In genomic region chr1:27336756-27337155, GRCh38 we compare ENCODE assay signal across 34 cellular contexts. TPM values are rescaled to one million over a fixed set of nuclear protein-coding genes. Genes with fewer than 3 reads are reported as not detected.
DNase-seq lines count a peak whose midpoint lies in the region; ATAC-seq, FAIRE-seq and TF ChIP-seq lines count a peak whose summit lies in the region.
"Had no signal": no experiment of that assay in that cellular context is flagged by ENCODE, and none has a peak within 500 bp of the region (broad histone marks: within the 10 kb centered on the region; RNA-seq: fewer than 3 reads in every experiment).

No MANE protein-coding gene starts in this region.

- DNase-seq in natural killer cell treated with Interleukin-12 subunit alpha and Interleukin-12 subunit beta and Interleukin-15 and Interleukin-18, amount 100 ng/mL, for 72 hours (ENCODE audit: low spot score) = peak; percentile 18
- DNase-seq in natural killer cell (no peak), K562 (ENCODE audit: extremely low read depth in 1 of 4, low spot score in 3 of 4) (no peak), nephron progenitor cell (no peak), NCI-H748 treated with DMSO at 0.1 percent for 48 hours (lab: John Stamatoyannopoulos, UW) (no peak), kidney tubule cell (ENCODE audit: low spot score) (no peak), COR-L47 (lab: John Stamatoyannopoulos, UW) (no peak)
- DNase-seq in stimulated activated CD4-positive, alpha-beta T cell treated with anti-CD3 and anti-CD28 coated beads, Interleukin-12 subunit alpha, Interleukin-12 subunit beta, amount 100 ng/mL, for 4 hours = no peak
- DNase-seq: AML-193; Caco-2; CD4-positive, alpha-beta T cell; HFFc6; KG1; MG63; NCI-H1105 treated with DMSO at 0.1 percent for 48 hours; NCI-H146; NCI-H1930; NCI-H2107; NCI-H446; NCI-H524 treated with DMSO at 0.1 percent for 48 hours; NCI-H82; NK-92 treated with Interleukin-12 subunit alpha and Interleukin-12 subunit beta, amount 100 ng/mL, for 24 hours; PC-9; Right ventricle myocardium superior had no signal

- H3K27ac ChIP-seq in K562 (ENCODE audit: extremely low read depth, low read depth, low read length) = no peak overlapping the region
- H3K27ac ChIP-seq: PC-9 had no signal

- no peak for TF ChIP-seq EP300 in K562 (IDR thresholded peaks at IDR 0.05; ENCODE audit: low read length)

- no TSS peak for BruUV-seq in K562 (replicated peaks; lab: Mats Ljungman, UMichigan)

- H3K4me3 ChIP-seq in K562 = no peak overlapping the region
- H3K4me3 ChIP-seq: BLaER1 treated with 17β-estradiol and CSF1 and Interleukin-3, amounts not matched to agents 10 nM and 100 nM; GM23338; HAP-1; MG63; PC-9 had no signal

- no peak for TF ChIP-seq RAD21 in K562 (CRISPR knock-in tag; conservative IDR thresholded peaks at IDR 0.05 in 1 of 2, IDR thresholded peaks at IDR 0.05 in 1 of 2)

- peaks cover 51% of the 10 kb centered on the region; the same call in 2 of the 3 replicates for H3K36me3 ChIP-seq in K562 (ENCODE audit: control insufficient read depth, insufficient read depth, low read length)

- H3K27me3 ChIP-seq in K562 (ENCODE audit: control insufficient read depth in 2 of 2, insufficient read depth in 2 of 2, low read length in 2 of 2) = no peaks in the 10 kb centered on the region
- H3K27me3 ChIP-seq: BLaER1 treated with 17β-estradiol and CSF1 and Interleukin-3, amounts not matched to agents 10 nM and 100 nM; MG63 had no signal

- H3K27ac Mint-ChIP-seq in natural killer cell treated with Interleukin-12 subunit alpha and Interleukin-12 subunit beta and Interleukin-15 and Interleukin-18, amount 100 ng/mL, for 72 hours = no peak overlapping the region
- peak overlapping the region in 1 of 2 donors; percentile 18 for H3K27ac Mint-ChIP-seq in natural killer cell
- peak overlapping the region; percentile 71 for H3K27ac Mint-ChIP-seq in nephron progenitor cell
- H3K27ac Mint-ChIP-seq: CD4-positive, alpha-beta T cell; GM23338; HFFc6 had no signal

- no peaks in the 10 kb centered on the region for H3K9me1 ChIP-seq in K562 (ENCODE audit: control insufficient read depth, insufficient read depth, low read length)

- POLR2A ChIA-PET in K562 (lab: Yijun Ruan, JAX) = interaction anchor here (0.7 to 4.2 kb wide), 5 partner anchors 9 to 607 kb away, joined by 3 to 23 read pairs (median 4); no protein-coding TSS in a partner anchor

- intact Hi-C loops in natural killer cell (cut with micrococcal nuclease) = no loop called here
- intact Hi-C loops in K562 (cut with micrococcal nuclease) = no loop called here

- H3K79me2 ChIP-seq in K562 (ENCODE audit: control insufficient read depth, insufficient read depth, low read length) = no peaks in the 10 kb centered on the region

- no peak overlapping the region; a peak in 1 of 4 replicates for H3K9ac ChIP-seq in K562 (ENCODE audit: insufficient read depth in 1 of 2, low read depth in 2 of 2, low read length in 2 of 2)
- H3K9ac ChIP-seq: BLaER1 treated with 17β-estradiol and CSF1 and Interleukin-3, amounts not matched to agents 10 nM and 100 nM had no signal

- no peak for TF ChIP-seq CTCF in natural killer cell (IDR thresholded peaks at IDR 0.05)
- no peak for TF ChIP-seq CTCF in K562 (IDR thresholded peaks at IDR 0.05 in 2 of 3, conservative IDR thresholded peaks at IDR 0.05 in 1 of 3; ENCODE audit: insufficient read depth in 2 of 3, low read depth in 1 of 3, low read length in 3 of 3)
- no peak for TF ChIP-seq CTCF in nephron progenitor cell (IDR thresholded peaks at IDR 0.05)

- TF ChIP-seq POLR2A in K562 (conservative IDR thresholded peaks at IDR 0.05) = peak; percentile 41; the same call in 1 of the 2 replicates

- H3K4me2 ChIP-seq in K562 (ENCODE audit: insufficient read depth, low read length) = no peak overlapping the region
- H3K4me2 ChIP-seq: BLaER1 treated with 17β-estradiol and CSF1 and Interleukin-3, amounts not matched to agents 10 nM and 100 nM; GM23338; PC-9 had no signal

- peaks cover 31 to 35% of the 10 kb centered on the region in 2 donors for H3K4me1 Mint-ChIP-seq in natural killer cell treated with Interleukin-12 subunit alpha and Interleukin-12 subunit beta and Interleukin-15 and Interleukin-18, amount 100 ng/mL, for 72 hours (ENCODE audit: low read depth in 2 of 2)
- H3K4me1 Mint-ChIP-seq in natural killer cell (peaks cover 36 to 42% of the 10 kb centered on the region in 2 donors), nephron progenitor cell (peaks cover 32% of the 10 kb centered on the region)

- no peaks in the 10 kb centered on the region for H3K9me3 Mint-ChIP-seq in natural killer cell treated with Interleukin-12 subunit alpha and Interleukin-12 subunit beta and Interleukin-15 and Interleukin-18, amount 100 ng/mL, for 72 hours
- H3K9me3 Mint-ChIP-seq in natural killer cell = no peaks in the 10 kb centered on the region
- H3K9me3 Mint-ChIP-seq in nephron progenitor cell = no peaks in the 10 kb centered on the region
- H3K9me3 Mint-ChIP-seq: CD4-positive, alpha-beta T cell; GM23338; HFFc6 had no signal

- 88% methylated on average over 5 of the region's 5 CpGs for WGBS in K562 (ENCODE audit: insufficient coverage, low coverage, missing lambda C conversion rate)

- no peaks in the 10 kb centered on the region for H3K36me3 Mint-ChIP-seq in natural killer cell treated with Interleukin-12 subunit alpha and Interleukin-12 subunit beta and Interleukin-15 and Interleukin-18, amount 100 ng/mL, for 72 hours
- H3K36me3 Mint-ChIP-seq in natural killer cell (no peaks in the 10 kb centered on the region), nephron progenitor cell (ENCODE audit: low read depth) (peaks cover 26% of the 10 kb centered on the region)

- FAIRE-seq in K562 (lab: Jason Lieb, UNC) = no peak
- FAIRE-seq: A204.1, G401.6, GM12891, HTR-8/SVneo had no signal

- no peaks in the 10 kb centered on the region for H3K9me3 ChIP-seq in K562 (replicated peaks; ENCODE audit: control insufficient read depth, insufficient read depth, low read depth, low read length)
- H3K9me3 ChIP-seq: BLaER1 treated with 17β-estradiol and CSF1 and Interleukin-3, amounts not matched to agents 10 nM and 100 nM; Caco-2; HAP-1; MG63 had no signal

- in situ Hi-C loops in K562 (cut with MboI) = no loop called here

- H2AFZ ChIP-seq in K562 (ENCODE audit: low read depth, low read length) = no peak overlapping the region
- H2AFZ ChIP-seq: GM23338, PC-9 had no signal

- H4K20me1 ChIP-seq in K562 (replicated peaks; ENCODE audit: control insufficient read depth, insufficient read depth, low read length) = peaks cover 7% of the 10 kb centered on the region; the same call in 1 of the 2 replicates

- ATAC-seq in natural killer cell treated with Interleukin-12 subunit alpha and Interleukin-12 subunit beta and Interleukin-15 and Interleukin-18, amount 100 ng/mL, for 72 hours = no peak
- ATAC-seq in natural killer cell (no peak), K562 (no peak)
- ATAC-seq: GM23338 had no signal

- H3K4me1 ChIP-seq in K562 (replicated peaks in 1 of 2; ENCODE audit: control insufficient read depth in 2 of 2, insufficient read depth in 2 of 2, low read length in 2 of 2) = peaks cover 4 to 20% of the 10 kb centered on the region in 2 experiments; a peak in 4 of 5 replicates
- H3K4me1 ChIP-seq: HAP-1 had no signal

- H3K4me3 Mint-ChIP-seq in natural killer cell treated with Interleukin-12 subunit alpha and Interleukin-12 subunit beta and Interleukin-15 and Interleukin-18, amount 100 ng/mL, for 72 hours = no peak overlapping the region
- no peak overlapping the region for H3K4me3 Mint-ChIP-seq in natural killer cell
- H3K4me3 Mint-ChIP-seq in nephron progenitor cell = no peak overlapping the region
- H3K4me3 Mint-ChIP-seq: CD4-positive, alpha-beta T cell; GM23338; HFFc6 had no signal

- H3K27me3 Mint-ChIP-seq in natural killer cell treated with Interleukin-12 subunit alpha and Interleukin-12 subunit beta and Interleukin-15 and Interleukin-18, amount 100 ng/mL, for 72 hours = no peaks in the 10 kb centered on the region
- H3K27me3 Mint-ChIP-seq in natural killer cell (ENCODE audit: low read depth in 2 of 2) (no peaks in the 10 kb centered on the region), nephron progenitor cell (ENCODE audit: low read depth, poor library complexity) (peaks cover 3% of the 10 kb centered on the region)
- H3K27me3 Mint-ChIP-seq: CD4-positive, alpha-beta T cell had no signal

- CTCF ChIA-PET in K562 (lab: Yijun Ruan, JAX; ENCODE audit: low intra/inter-chr PET ratio) = no interaction called here

RNA-seq across cellular contexts. Expression of gene SYTL1, which starts 5.1 kb away (rescaled TPM):
- 10 to 100 TPM; 24.2 to 39.5 TPM for total RNA-seq in natural killer cell treated with Interleukin-12 subunit alpha and Interleukin-12 subunit beta and Interleukin-15 and Interleukin-18, amount 100 ng/mL, for 72 hours
- total RNA-seq in natural killer cell (100 to 1,000 TPM; 244 to 312 (median 273) TPM), K562 (2014; rRNA removed) (3.9 and 4.7 TPM in 2 replicates), K562 (2014; rRNA removed; fragmentation: Illumina TruSeq; extraction: Trizol) (0.55 and 0.57 TPM in 2 replicates), K562 (2015; rRNA removed; fragmentation: Illumina TruSeq; extraction: Trizol) (1.7 and 2.2 TPM in 2 replicates), K562 (2021) (6.0 and 9.3 TPM in 2 replicates)
- 18.4 and 69.1 TPM in 2 replicates for total RNA-seq in K562 (2011; cell fraction: chromatin; rRNA removed; ENCODE audit: low replicate concordance)
- 29.5 and 45.5 TPM in 2 replicates for total RNA-seq in K562 (2011; cell fraction: nucleolus; rRNA removed)
- 21.0 and 26.5 TPM in 2 replicates for total RNA-seq in K562 (2011; cell fraction: nucleoplasm; rRNA removed)
- polyA plus RNA-seq in K562 (2011; rRNA removed) (3.8 and 12.3 TPM in 2 replicates), K562 (2014; fragmentation: Illumina TruSeq; extraction: Trizol) (0.91 and 1.9 TPM in 2 replicates), K562 (2014; fragmentation: Nextera tagmentation; extraction: Ambion mirVana) (under 1 TPM; 0.04 to 0.27 TPM), K562 (2014; rRNA removed) (5.9 and 8.6 TPM in 2 replicates)
- 8.4 and 14.7 TPM in 2 replicates for polyA plus RNA-seq in K562 (2011; cell fraction: cytosol; rRNA removed)
- 114 and 120 TPM in 2 replicates for polyA plus RNA-seq in K562 (2011; cell fraction: nucleus; rRNA removed)
- polyA plus RNA-seq in K562 (2012) = 7.0 and 32.0 TPM in 2 replicates
- 3.0 and 6.4 TPM in 2 replicates for polyA minus RNA-seq in K562 (2011; rRNA and poly(A)+ RNA removed)
- polyA minus RNA-seq in K562 (2011; cell fraction: cytosol; rRNA and poly(A)+ RNA removed) = 4.6 and 14.3 TPM in 2 replicates
- polyA minus RNA-seq in K562 (2011; cell fraction: nucleus; rRNA and poly(A)+ RNA removed) = 14.7 and 18.1 TPM in 2 replicates
- total RNA-seq: SK-MEL-5 had no signal

RNA-seq across cellular contexts. Expression of gene TMEM222, which starts 14.8 kb away (rescaled TPM):
- total RNA-seq in natural killer cell treated with Interleukin-12 subunit alpha and Interleukin-12 subunit beta and Interleukin-15 and Interleukin-18, amount 100 ng/mL, for 72 hours = 10 to 100 TPM; 40.6 to 49.5 TPM
- 10 to 100 TPM; 34.9 to 41.2 (median 37.3) TPM for total RNA-seq in natural killer cell
- total RNA-seq in K562 (2011; cell fraction: chromatin; rRNA removed; ENCODE audit: low replicate concordance) = 41.9 and 115 TPM in 2 replicates
- total RNA-seq in K562 (2011; cell fraction: nucleolus; rRNA removed) = 97.1 and 98.7 TPM in 2 replicates
- total RNA-seq in K562 (2011; cell fraction: nucleoplasm; rRNA removed) = 77.9 and 90.1 TPM in 2 replicates
- 36.0 and 43.6 TPM in 2 replicates for total RNA-seq in K562 (2014; rRNA removed)
- 10.6 and 15.9 TPM in 2 replicates for total RNA-seq in K562 (2014; rRNA removed; fragmentation: Illumina TruSeq; extraction: Trizol)
- 32.4 and 32.8 TPM in 2 replicates for total RNA-seq in K562 (2015; rRNA removed; fragmentation: Illumina TruSeq; extraction: Trizol)
- total RNA-seq in K562 (2021) = 42.5 and 46.9 TPM in 2 replicates
- 32.2 and 51.8 TPM in 2 replicates for polyA plus RNA-seq in K562 (2011; rRNA removed)
- polyA plus RNA-seq in K562 (2011; cell fraction: cytosol; rRNA removed) = 53.0 and 80.5 TPM in 2 replicates
- polyA plus RNA-seq in K562 (2011; cell fraction: nucleus; rRNA removed) = 111 and 157 TPM in 2 replicates
- 43.9 and 66.2 TPM in 2 replicates for polyA plus RNA-seq in K562 (2012)
- polyA plus RNA-seq in K562 (2014; fragmentation: Illumina TruSeq; extraction: Trizol) = 48.0 and 57.0 TPM in 2 replicates
- 10 to 100 TPM in 1 of 2 experiments, 1 to 10 TPM in 1; 6.9 to 14.4 TPM for polyA plus RNA-seq in K562 (2014; fragmentation: Nextera tagmentation; extraction: Ambion mirVana)
- polyA plus RNA-seq in K562 (2014; rRNA removed) = 42.4 and 43.5 TPM in 2 replicates
- 21.8 and 30.9 TPM in 2 replicates for polyA minus RNA-seq in K562 (2011; rRNA and poly(A)+ RNA removed)
- 26.1 and 32.0 TPM in 2 replicates for polyA minus RNA-seq in K562 (2011; cell fraction: cytosol; rRNA and poly(A)+ RNA removed)
- polyA minus RNA-seq in K562 (2011; cell fraction: nucleus; rRNA and poly(A)+ RNA removed) = 24.6 and 35.5 TPM in 2 replicates

RNA-seq across cellular contexts. Expression of gene MAP3K6, which starts 30.0 kb away (rescaled TPM):
- 1 to 10 TPM; 8.5 TPM for total RNA-seq in natural killer cell treated with Interleukin-12 subunit alpha and Interleukin-12 subunit beta and Interleukin-15 and Interleukin-18, amount 100 ng/mL, for 72 hours
- 10 to 100 TPM in 2 of 3 donors, 1 to 10 TPM in 1; 8.2 to 15.1 (median 12.1) TPM for total RNA-seq in natural killer cell
- total RNA-seq in K562 (2011; cell fraction: chromatin; rRNA removed; ENCODE audit: low replicate concordance) = 22.7 and 88.4 TPM in 2 replicates
- total RNA-seq in K562 (2011; cell fraction: nucleolus; rRNA removed) = 52.5 and 55.4 TPM in 2 replicates
- 27.7 and 28.5 TPM in 2 replicates for total RNA-seq in K562 (2011; cell fraction: nucleoplasm; rRNA removed)
- total RNA-seq in K562 (2014; rRNA removed) = 10.1 and 14.7 TPM in 2 replicates
- 5.0 and 6.2 TPM in 2 replicates for total RNA-seq in K562 (2014; rRNA removed; fragmentation: Illumina TruSeq; extraction: Trizol)
- total RNA-seq in K562 (2015; rRNA removed; fragmentation: Illumina TruSeq; extraction: Trizol) = 7.6 and 9.5 TPM in 2 replicates
- total RNA-seq in K562 (2021) = 18.1 and 21.9 TPM in 2 replicates
- polyA plus RNA-seq in K562 (2011; rRNA removed) = 4.7 and 13.2 TPM in 2 replicates
- 5.5 and 6.6 TPM in 2 replicates for polyA plus RNA-seq in K562 (2011; cell fraction: cytosol; rRNA removed)
- 101 and 102 TPM in 2 replicates for polyA plus RNA-seq in K562 (2011; cell fraction: nucleus; rRNA removed)
- 17.8 and 18.2 TPM in 2 replicates for polyA plus RNA-seq in K562 (2012)
- polyA plus RNA-seq in K562 (2014; fragmentation: Illumina TruSeq; extraction: Trizol) = 7.0 and 9.0 TPM in 2 replicates
- polyA plus RNA-seq in K562 (2014; fragmentation: Nextera tagmentation; extraction: Ambion mirVana) = 1 to 10 TPM in 1 of 2 experiments, under 1 TPM in 1; 0.99 to 1.5 TPM
- polyA plus RNA-seq in K562 (2014; rRNA removed) = 8.2 and 12.9 TPM in 2 replicates
- 3.1 and 4.9 TPM in 2 replicates for polyA minus RNA-seq in K562 (2011; rRNA and poly(A)+ RNA removed)
- 4.8 and 5.1 TPM in 2 replicates for polyA minus RNA-seq in K562 (2011; cell fraction: cytosol; rRNA and poly(A)+ RNA removed)
- 15.2 and 17.2 TPM in 2 replicates for polyA minus RNA-seq in K562 (2011; cell fraction: nucleus; rRNA and poly(A)+ RNA removed)

RNA-seq across cellular contexts. Expression of gene FCN3, which starts 37.9 kb away (rescaled TPM):
- not detected for total RNA-seq in natural killer cell treated with Interleukin-12 subunit alpha and Interleukin-12 subunit beta and Interleukin-15 and Interleukin-18, amount 100 ng/mL, for 72 hours
- total RNA-seq in natural killer cell (not detected), K562 (2014; rRNA removed) (not detected in 2 replicates), K562 (2014; rRNA removed; fragmentation: Illumina TruSeq; extraction: Trizol) (not detected in 2 replicates), K562 (2015; rRNA removed; fragmentation: Illumina TruSeq; extraction: Trizol) (not detected in 2 replicates), K562 (2021) (0.31 and 0.49 TPM in 2 replicates)
- total RNA-seq in K562 (2011; cell fraction: chromatin; rRNA removed; ENCODE audit: low replicate concordance) = not detected in 2 replicates
- total RNA-seq in K562 (2011; cell fraction: nucleolus; rRNA removed) = not detected in 2 replicates
- not detected in 2 replicates for total RNA-seq in K562 (2011; cell fraction: nucleoplasm; rRNA removed)
- polyA plus RNA-seq in K562 (2011; rRNA removed) (0.15 TPM in 1 of 2 replicates, not detected in the other), K562 (2014; fragmentation: Illumina TruSeq; extraction: Trizol) (not detected in 2 replicates), K562 (2014; fragmentation: Nextera tagmentation; extraction: Ambion mirVana) (not detected), K562 (2014; rRNA removed) (not detected in 2 replicates)
- 0.06 TPM in 1 of 2 replicates, not detected in the other for polyA plus RNA-seq in K562 (2011; cell fraction: cytosol; rRNA removed)
- polyA plus RNA-seq in K562 (2011; cell fraction: nucleus; rRNA removed) = 0.35 TPM in 1 of 2 replicates, not detected in the other
- 0.21 TPM in 1 of 2 replicates, not detected in the other for polyA plus RNA-seq in K562 (2012)
- not detected in 2 replicates for polyA minus RNA-seq in K562 (2011; rRNA and poly(A)+ RNA removed)
- polyA minus RNA-seq in K562 (2011; cell fraction: cytosol; rRNA and poly(A)+ RNA removed) = not detected in 2 replicates
- polyA minus RNA-seq in K562 (2011; cell fraction: nucleus; rRNA and poly(A)+ RNA removed) = not detected in 2 replicates
- total RNA-seq: Caco-2; CD4-positive, alpha-beta T cell; HFFc6; PC-9; RPMI7951; SK-MEL-5 had no signal
- polyA plus RNA-seq: AG04450, GM23338 had no signal

RNA-seq across cellular contexts. Expression of gene CD164L2, which starts 46.4 kb away (rescaled TPM):
- total RNA-seq in natural killer cell treated with Interleukin-12 subunit alpha and Interleukin-12 subunit beta and Interleukin-15 and Interleukin-18, amount 100 ng/mL, for 72 hours = not detected
- total RNA-seq in natural killer cell (under 1 TPM in 1 of 3 donors, not detected in 2; 0.40 TPM), K562 (2014; rRNA removed) (0.29 and 0.45 TPM in 2 replicates), K562 (2014; rRNA removed; fragmentation: Illumina TruSeq; extraction: Trizol) (0.18 TPM in 1 of 2 replicates, not detected in the other), K562 (2015; rRNA removed; fragmentation: Illumina TruSeq; extraction: Trizol) (0.14 and 0.19 TPM in 2 replicates), K562 (2021) (0.49 and 0.72 TPM in 2 replicates)
- 2.6 and 7.4 TPM in 2 replicates for total RNA-seq in K562 (2011; cell fraction: chromatin; rRNA removed; ENCODE audit: low replicate concordance)
- 5.0 and 5.4 TPM in 2 replicates for total RNA-seq in K562 (2011; cell fraction: nucleolus; rRNA removed)
- 5.1 and 5.8 TPM in 2 replicates for total RNA-seq in K562 (2011; cell fraction: nucleoplasm; rRNA removed)
- polyA plus RNA-seq in K562 (2011; rRNA removed) (0.92 and 2.8 TPM in 2 replicates), K562 (2014; fragmentation: Illumina TruSeq; extraction: Trizol) (0.31 and 0.65 TPM in 2 replicates), K562 (2014; fragmentation: Nextera tagmentation; extraction: Ambion mirVana) (under 1 TPM in 1 of 2 experiments, not detected in 1; 0.08 TPM), K562 (2014; rRNA removed) (0.63 and 0.91 TPM in 2 replicates)
- 0.92 and 1.2 TPM in 2 replicates for polyA plus RNA-seq in K562 (2011; cell fraction: cytosol; rRNA removed)
- polyA plus RNA-seq in K562 (2011; cell fraction: nucleus; rRNA removed) = 15.3 and 19.6 TPM in 2 replicates
- 1.2 and 1.7 TPM in 2 replicates for polyA plus RNA-seq in K562 (2012)
- polyA minus RNA-seq in K562 (2011; rRNA and poly(A)+ RNA removed) = 0.28 and 0.57 TPM in 2 replicates
- polyA minus RNA-seq in K562 (2011; cell fraction: cytosol; rRNA and poly(A)+ RNA removed) = not detected in 2 replicates
- 1.1 and 2.4 TPM in 2 replicates for polyA minus RNA-seq in K562 (2011; cell fraction: nucleus; rRNA and poly(A)+ RNA removed)
- total RNA-seq: Caco-2; CD4-positive, alpha-beta T cell; HFFc6; Right ventricle myocardium superior; RPMI7951; SK-MEL-5 had no signal
- polyA plus RNA-seq: AG04450 had no signal
